1 cellular context compared by ENCODE assay signal in genomic region chr11:86955111-86955673, GRCh38.
TF ChIP-seq lines count a peak whose summit lies in the region.

Gene FZD4 (minus strand): TSS chr11:86955395. CDS start chr11:86955085, 310 bp downstream.

TF ChIP-seq in K562, 482 proteins besides CTCF, POLR2A, EP300 and RAD21 (continued from another document):
- TF ChIP-seq ZBTB40 (IDR thresholded peaks at IDR 0.05) (no peak; the same call in 1 of the 2 replicates), ZBTB40 (CRISPR knock-in tag; IDR thresholded peaks at IDR 0.05) (no peak), ZNF395 (CRISPR knock-in tag; IDR thresholded peaks at IDR 0.05) (no peak), CTBP1 (IDR thresholded peaks at IDR 0.05; ENCODE audit: borderline replicate concordance) (no peak), ZNF740 (CRISPR knock-in tag; IDR thresholded peaks at IDR 0.05) (no peak), ZNF740 (tag; IDR thresholded peaks at IDR 0.05) (no peak), KLF6 (CRISPR knock-in tag; IDR thresholded peaks at IDR 0.05; ENCODE audit: borderline replicate concordance) (no peak), ZFP36 (IDR thresholded peaks at IDR 0.05; ENCODE audit: low read depth, low read length, partially characterized antibody) (no peak), SNRNP70 (optimal IDR thresholded peaks at IDR 0.05; ENCODE audit: low read depth, low read length) (no peak), LEF1 (IDR thresholded peaks at IDR 0.05) (no peak), ZNF282 (CRISPR knock-in tag; IDR thresholded peaks at IDR 0.05) (0 out of 2 replicates have a peak, but pooled peaks have one; percentile 44), ARID2 (IDR thresholded peaks at IDR 0.05) (no peak), ZNF830 (CRISPR knock-in tag; IDR thresholded peaks at IDR 0.05) (no peak), ARHGAP35 (IDR thresholded peaks at IDR 0.05; ENCODE audit: partially characterized antibody) (no peak), IFI16 (CRISPR knock-in tag; IDR thresholded peaks at IDR 0.05) (no peak), POLR2AphosphoS5 (IDR thresholded peaks at IDR 0.05; ENCODE audit: control insufficient read depth, insufficient read depth, low read depth, low read length) (peak; percentile 38; the same call in 1 of the 2 replicates), COPS2 (conservative IDR thresholded peaks at IDR 0.05) (no peak), HNRNPUL1 (IDR thresholded peaks at IDR 0.05; ENCODE audit: low read length) (no peak), GTF3C2 (IDR thresholded peaks at IDR 0.05; ENCODE audit: borderline replicate concordance, extremely low read depth, insufficient read length) (no peak), MEF2A (IDR thresholded peaks at IDR 0.05; ENCODE audit: control insufficient read depth, low read depth, low read length) (no peak), MNT (conservative IDR thresholded peaks at IDR 0.05) (no peak), ZBTB7A (IDR thresholded peaks at IDR 0.05; ENCODE audit: borderline replicate concordance, control insufficient read depth, low read depth, low read length) (peak; percentile 67; the same call in 1 of the 2 replicates), CREM (IDR thresholded peaks at IDR 0.05; ENCODE audit: low read depth) (peak; percentile 5; the same call in 1 of the 2 replicates), HOMEZ (CRISPR knock-in tag; IDR thresholded peaks at IDR 0.05) (peak; percentile 84; the same call in 1 of the 2 replicates)
TF ChIP-seq in K562: peak in this region for 64.
